Comparison of ENCODE assay signal across 8 cellular contexts in the genomic region with DNA sequence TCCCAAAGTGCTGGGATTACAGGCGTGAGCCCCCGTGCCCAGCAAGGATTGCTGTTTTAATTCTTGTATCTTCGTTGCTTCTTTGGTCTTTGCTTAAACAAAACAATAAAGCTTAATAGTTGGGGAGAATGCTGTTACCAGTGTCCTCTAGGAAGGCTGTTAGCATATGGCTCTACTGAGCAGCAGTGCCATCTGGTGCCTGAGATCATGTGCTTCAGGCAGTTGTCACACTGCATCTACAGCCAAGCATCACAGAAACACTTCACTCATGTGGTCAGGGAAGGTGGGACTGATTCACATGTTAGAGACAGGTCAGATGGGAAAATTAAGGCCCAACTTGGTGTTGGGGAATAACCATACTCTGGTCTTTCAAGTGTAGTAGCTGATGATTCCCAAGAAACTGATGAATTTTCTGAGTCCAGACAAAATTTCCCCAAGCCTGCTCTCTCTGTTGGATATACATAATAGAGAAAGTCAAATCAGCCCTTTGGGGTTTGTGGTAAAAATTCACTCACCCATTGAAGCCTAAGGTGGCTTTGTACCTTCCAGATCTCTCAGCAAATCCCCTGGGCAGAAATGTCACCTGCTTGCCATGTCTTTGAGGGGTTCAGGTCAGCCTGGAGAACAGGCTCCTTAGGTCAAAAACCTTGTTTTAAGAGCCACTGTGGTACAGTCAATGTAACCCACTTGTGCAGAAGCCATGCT. TPM values are rescaled to one million over a fixed set of nuclear protein-coding genes. Genes with fewer than 3 reads are reported as not detected.
DNase-seq lines count a peak whose midpoint lies in the region; ATAC-seq lines count a peak whose summit lies in the region.

No MANE protein-coding gene starts in this region.

- WGBS in iPS DF 6.9 (ENCODE audit: insufficient coverage, insufficient read length), result no CpG with 5 or more reads among the region's 3 CpGs

- H3K36me3 ChIP-seq in H7 (replicated peaks; ENCODE audit: control insufficient read depth, insufficient read depth, low read length) (no peaks in the 10 kb centered on the region), iPS DF 6.9 (ENCODE audit: control insufficient read depth, insufficient read depth, low read length) (no peaks in the 10 kb centered on the region)

- no peak overlapping the region for H3K27ac ChIP-seq in iPS DF 6.9 (ENCODE audit: low read length)
- no peak overlapping the region for H3K27ac ChIP-seq in substantia nigra (ENCODE audit: low read depth, low read length, poor library complexity, severe bottlenecking)

- H3K4me3 ChIP-seq in H7 (ENCODE audit: insufficient read depth, low read depth, low read length) (no peak overlapping the region), iPS DF 6.9 (ENCODE audit: low read length) (no peak overlapping the region)

- peak; percentile 3 for DNase-seq in activated T-cell treated with anti-CD3 and anti-CD28 coated beads for 24 hours (ENCODE audit: low read depth)
- DNase-seq in activated T-cell treated with anti-CD3 and anti-CD28 coated beads for 4 hours, result no peak
- DNase-seq in H7, result peak; percentile 78
- peak; percentile 12 for DNase-seq in NCI-H226
- DNase-seq in amygdala (lab: John Stamatoyannopoulos, UW), result peak in 41 of 56 donors; percentile 8 to 68 (median 30)
- DNase-seq in iPS DF 6.9 (ENCODE audit: low read depth, low spot score), result peak; percentile 39
- DNase-seq in substantia nigra (lab: John Stamatoyannopoulos, UW), result peak in 33 of 49 donors; percentile 2 to 65 (median 32)

- no peaks in the 10 kb centered on the region for H3K4me1 ChIP-seq in iPS DF 6.9 (ENCODE audit: control insufficient read depth, insufficient read depth, low read length)

- no peaks in the 10 kb centered on the region; the same call in 1 of the 2 replicates for H3K9me3 ChIP-seq in iPS DF 6.9 (ENCODE audit: control insufficient read depth, insufficient read depth, low read length)

- H3K27me3 ChIP-seq in H7 (ENCODE audit: control insufficient read depth, insufficient read depth, low read length) (no peaks in the 10 kb centered on the region), iPS DF 6.9 (ENCODE audit: control insufficient read depth, insufficient read depth, low read length) (no peaks in the 10 kb centered on the region)

- ATAC-seq in HG03460 (IDR thresholded peaks at IDR 0.05; ENCODE audit: unreplicated experiment), result no peak

RNA-seq across cellular contexts. Expression of a gene that starts 28.4 kb away (rescaled TPM):
- 5.3 and 6.1 TPM in 2 replicates for total RNA-seq in H7 (2014; rRNA removed; shearing (Covaris generic))

RNA-seq across cellular contexts. Expression of a gene that starts 43.0 kb away (rescaled TPM):
- total RNA-seq in H7 (2014; rRNA removed; shearing (Covaris generic)), result not detected in 2 replicates

RNA-seq across cellular contexts. Expression of a gene that starts 48.3 kb away (rescaled TPM):
- 16.2 and 20.8 TPM in 2 replicates for total RNA-seq in H7 (2014; rRNA removed; shearing (Covaris generic))
